Comparison of ENCODE assay signal across 3 cellular contexts in genomic region chr2:241501551-241501950, GRCh38.
TF ChIP-seq lines count a peak whose summit lies in the region.

No MANE protein-coding gene starts in this region.

TF ChIP-seq in SK-N-SH, 30 proteins besides CTCF, POLR2A, EP300 and RAD21 (continues in another document):
- TF ChIP-seq RXRA (IDR thresholded peaks at IDR 0.05; ENCODE audit: borderline replicate concordance, low read depth) (no peak), CHD2 (IDR thresholded peaks at IDR 0.05; ENCODE audit: low read length, partially characterized antibody) (no peak), ELF1 (IDR thresholded peaks at IDR 0.05) (no peak), SMC3 (IDR thresholded peaks at IDR 0.05; ENCODE audit: low read depth, low read length) (no peak), MEF2A (IDR thresholded peaks at IDR 0.05; ENCODE audit: borderline replicate concordance, low read depth) (no peak), ZBTB33 (IDR thresholded peaks at IDR 0.05; ENCODE audit: borderline replicate concordance, low read depth) (no peak), REST (IDR thresholded peaks at IDR 0.05; ENCODE audit: low read depth, low read length) (no peak), TEAD4 (IDR thresholded peaks at IDR 0.05; ENCODE audit: borderline replicate concordance, insufficient read depth) (no peak), GABPA (IDR thresholded peaks at IDR 0.05; ENCODE audit: low read depth) (no peak)
- TF ChIP-seq, protein P1, sequence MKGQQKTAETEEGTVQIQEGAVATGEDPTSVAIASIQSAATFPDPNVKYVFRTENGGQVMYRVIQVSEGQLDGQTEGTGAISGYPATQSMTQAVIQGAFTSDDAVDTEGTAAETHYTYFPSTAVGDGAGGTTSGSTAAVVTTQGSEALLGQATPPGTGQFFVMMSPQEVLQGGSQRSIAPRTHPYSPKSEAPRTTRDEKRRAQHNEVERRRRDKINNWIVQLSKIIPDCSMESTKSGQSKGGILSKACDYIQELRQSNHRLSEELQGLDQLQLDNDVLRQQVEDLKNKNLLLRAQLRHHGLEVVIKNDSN (IDR thresholded peaks at IDR 0.05; ENCODE audit: borderline replicate concordance, low read depth) = no peak
- TF ChIP-seq, protein P2, sequence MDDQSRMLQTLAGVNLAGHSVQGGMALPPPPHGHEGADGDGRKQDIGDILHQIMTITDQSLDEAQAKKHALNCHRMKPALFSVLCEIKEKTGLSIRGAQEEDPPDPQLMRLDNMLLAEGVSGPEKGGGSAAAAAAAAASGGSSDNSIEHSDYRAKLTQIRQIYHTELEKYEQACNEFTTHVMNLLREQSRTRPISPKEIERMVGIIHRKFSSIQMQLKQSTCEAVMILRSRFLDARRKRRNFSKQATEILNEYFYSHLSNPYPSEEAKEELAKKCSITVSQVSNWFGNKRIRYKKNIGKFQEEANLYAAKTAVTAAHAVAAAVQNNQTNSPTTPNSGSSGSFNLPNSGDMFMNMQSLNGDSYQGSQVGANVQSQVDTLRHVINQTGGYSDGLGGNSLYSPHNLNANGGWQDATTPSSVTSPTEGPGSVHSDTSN (IDR thresholded peaks at IDR 0.05) = no peak

TF ChIP-seq in SK-N-SH treated with all-trans-retinoic acid at 6 μM for 48 hours, 23 proteins besides CTCF, POLR2A, EP300 and RAD21:
- TF ChIP-seq ZC3H10 (CRISPR knock-in tag; IDR thresholded peaks at IDR 0.05) (no peak), ZNF8 (CRISPR knock-in tag; IDR thresholded peaks at IDR 0.05) (no peak), ZNF70 (CRISPR knock-in tag; IDR thresholded peaks at IDR 0.05) (no peak), BACH2 (CRISPR knock-in tag; IDR thresholded peaks at IDR 0.05; ENCODE audit: borderline replicate concordance) (no peak), ESRRG (CRISPR knock-in tag; IDR thresholded peaks at IDR 0.05) (no peak), GLIS3 (CRISPR knock-in tag; IDR thresholded peaks at IDR 0.05) (no peak), ARNTL (CRISPR knock-in tag; IDR thresholded peaks at IDR 0.05; ENCODE audit: borderline replicate concordance, low read depth) (no peak), ZNF565 (CRISPR knock-in tag; conservative IDR thresholded peaks at IDR 0.05; ENCODE audit: low read depth) (no peak), TOX (CRISPR knock-in tag; IDR thresholded peaks at IDR 0.05; ENCODE audit: borderline replicate concordance) (no peak), CSDC2 (CRISPR knock-in tag; IDR thresholded peaks at IDR 0.05) (no peak), RARB (CRISPR knock-in tag; IDR thresholded peaks at IDR 0.05) (no peak), ISL1 (CRISPR knock-in tag; IDR thresholded peaks at IDR 0.05) (no peak), ZFP30 (CRISPR knock-in tag; IDR thresholded peaks at IDR 0.05) (no peak), OSR1 (CRISPR knock-in tag; IDR thresholded peaks at IDR 0.05) (no peak)
- TF ChIP-seq, protein P3, sequence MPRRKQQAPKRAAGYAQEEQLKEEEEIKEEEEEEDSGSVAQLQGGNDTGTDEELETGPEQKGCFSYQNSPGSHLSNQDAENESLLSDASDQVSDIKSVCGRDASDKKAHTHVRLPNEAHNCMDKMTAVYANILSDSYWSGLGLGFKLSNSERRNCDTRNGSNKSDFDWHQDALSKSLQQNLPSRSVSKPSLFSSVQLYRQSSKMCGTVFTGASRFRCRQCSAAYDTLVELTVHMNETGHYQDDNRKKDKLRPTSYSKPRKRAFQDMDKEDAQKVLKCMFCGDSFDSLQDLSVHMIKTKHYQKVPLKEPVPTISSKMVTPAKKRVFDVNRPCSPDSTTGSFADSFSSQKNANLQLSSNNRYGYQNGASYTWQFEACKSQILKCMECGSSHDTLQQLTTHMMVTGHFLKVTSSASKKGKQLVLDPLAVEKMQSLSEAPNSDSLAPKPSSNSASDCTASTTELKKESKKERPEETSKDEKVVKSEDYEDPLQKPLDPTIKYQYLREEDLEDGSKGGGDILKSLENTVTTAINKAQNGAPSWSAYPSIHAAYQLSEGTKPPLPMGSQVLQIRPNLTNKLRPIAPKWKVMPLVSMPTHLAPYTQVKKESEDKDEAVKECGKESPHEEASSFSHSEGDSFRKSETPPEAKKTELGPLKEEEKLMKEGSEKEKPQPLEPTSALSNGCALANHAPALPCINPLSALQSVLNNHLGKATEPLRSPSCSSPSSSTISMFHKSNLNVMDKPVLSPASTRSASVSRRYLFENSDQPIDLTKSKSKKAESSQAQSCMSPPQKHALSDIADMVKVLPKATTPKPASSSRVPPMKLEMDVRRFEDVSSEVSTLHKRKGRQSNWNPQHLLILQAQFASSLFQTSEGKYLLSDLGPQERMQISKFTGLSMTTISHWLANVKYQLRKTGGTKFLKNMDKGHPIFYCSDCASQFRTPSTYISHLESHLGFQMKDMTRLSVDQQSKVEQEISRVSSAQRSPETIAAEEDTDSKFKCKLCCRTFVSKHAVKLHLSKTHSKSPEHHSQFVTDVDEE (CRISPR knock-in tag; IDR thresholded peaks at IDR 0.05) = no peak
- TF ChIP-seq, protein P4, sequence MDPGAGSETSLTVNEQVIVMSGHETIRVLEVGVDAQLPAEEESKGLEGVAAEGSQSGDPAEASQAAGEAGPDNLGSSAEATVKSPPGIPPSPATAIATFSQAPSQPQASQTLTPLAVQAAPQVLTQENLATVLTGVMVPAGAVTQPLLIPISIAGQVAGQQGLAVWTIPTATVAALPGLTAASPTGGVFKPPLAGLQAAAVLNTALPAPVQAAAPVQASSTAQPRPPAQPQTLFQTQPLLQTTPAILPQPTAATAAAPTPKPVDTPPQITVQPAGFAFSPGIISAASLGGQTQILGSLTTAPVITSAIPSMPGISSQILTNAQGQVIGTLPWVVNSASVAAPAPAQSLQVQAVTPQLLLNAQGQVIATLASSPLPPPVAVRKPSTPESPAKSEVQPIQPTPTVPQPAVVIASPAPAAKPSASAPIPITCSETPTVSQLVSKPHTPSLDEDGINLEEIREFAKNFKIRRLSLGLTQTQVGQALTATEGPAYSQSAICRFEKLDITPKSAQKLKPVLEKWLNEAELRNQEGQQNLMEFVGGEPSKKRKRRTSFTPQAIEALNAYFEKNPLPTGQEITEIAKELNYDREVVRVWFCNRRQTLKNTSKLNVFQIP (CRISPR knock-in tag; IDR thresholded peaks at IDR 0.05; ENCODE audit: borderline replicate concordance, low read depth) = no peak
- TF ChIP-seq, protein P5, sequence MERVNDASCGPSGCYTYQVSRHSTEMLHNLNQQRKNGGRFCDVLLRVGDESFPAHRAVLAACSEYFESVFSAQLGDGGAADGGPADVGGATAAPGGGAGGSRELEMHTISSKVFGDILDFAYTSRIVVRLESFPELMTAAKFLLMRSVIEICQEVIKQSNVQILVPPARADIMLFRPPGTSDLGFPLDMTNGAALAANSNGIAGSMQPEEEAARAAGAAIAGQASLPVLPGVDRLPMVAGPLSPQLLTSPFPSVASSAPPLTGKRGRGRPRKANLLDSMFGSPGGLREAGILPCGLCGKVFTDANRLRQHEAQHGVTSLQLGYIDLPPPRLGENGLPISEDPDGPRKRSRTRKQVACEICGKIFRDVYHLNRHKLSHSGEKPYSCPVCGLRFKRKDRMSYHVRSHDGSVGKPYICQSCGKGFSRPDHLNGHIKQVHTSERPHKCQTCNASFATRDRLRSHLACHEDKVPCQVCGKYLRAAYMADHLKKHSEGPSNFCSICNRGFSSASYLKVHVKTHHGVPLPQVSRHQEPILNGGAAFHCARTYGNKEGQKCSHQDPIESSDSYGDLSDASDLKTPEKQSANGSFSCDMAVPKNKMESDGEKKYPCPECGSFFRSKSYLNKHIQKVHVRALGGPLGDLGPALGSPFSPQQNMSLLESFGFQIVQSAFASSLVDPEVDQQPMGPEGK (CRISPR knock-in tag; IDR thresholded peaks at IDR 0.05; ENCODE audit: borderline replicate concordance) = no peak
- TF ChIP-seq, protein P6, sequence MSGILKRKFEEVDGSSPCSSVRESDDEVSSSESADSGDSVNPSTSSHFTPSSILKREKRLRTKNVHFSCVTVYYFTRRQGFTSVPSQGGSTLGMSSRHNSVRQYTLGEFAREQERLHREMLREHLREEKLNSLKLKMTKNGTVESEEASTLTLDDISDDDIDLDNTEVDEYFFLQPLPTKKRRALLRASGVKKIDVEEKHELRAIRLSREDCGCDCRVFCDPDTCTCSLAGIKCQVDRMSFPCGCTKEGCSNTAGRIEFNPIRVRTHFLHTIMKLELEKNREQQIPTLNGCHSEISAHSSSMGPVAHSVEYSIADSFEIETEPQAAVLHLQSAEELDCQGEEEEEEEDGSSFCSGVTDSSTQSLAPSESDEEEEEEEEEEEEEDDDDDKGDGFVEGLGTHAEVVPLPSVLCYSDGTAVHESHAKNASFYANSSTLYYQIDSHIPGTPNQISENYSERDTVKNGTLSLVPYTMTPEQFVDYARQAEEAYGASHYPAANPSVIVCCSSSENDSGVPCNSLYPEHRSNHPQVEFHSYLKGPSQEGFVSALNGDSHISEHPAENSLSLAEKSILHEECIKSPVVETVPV (CRISPR knock-in tag; IDR thresholded peaks at IDR 0.05) = no peak

TF ChIP-seq in GM12878, 131 proteins besides CTCF, POLR2A, EP300 and RAD21:
- TF ChIP-seq TBL1XR1 (IDR thresholded peaks at IDR 0.05; ENCODE audit: low read depth, low read length) (no peak), IRF4 (IDR thresholded peaks at IDR 0.05; ENCODE audit: low read depth, low read length) (no peak), KLF5 (IDR thresholded peaks at IDR 0.05; ENCODE audit: partially characterized antibody) (no peak), NBN (IDR thresholded peaks at IDR 0.05) (no peak), MEF2B (IDR thresholded peaks at IDR 0.05; ENCODE audit: partially characterized antibody, poor library complexity, severe bottlenecking) (no peak), SKIL (IDR thresholded peaks at IDR 0.05; ENCODE audit: low read depth, poor library complexity, severe bottlenecking) (no peak), SMAD5 (IDR thresholded peaks at IDR 0.05; ENCODE audit: low read depth) (no peak), CHD4 (IDR thresholded peaks at IDR 0.05) (no peak), SUZ12 (IDR thresholded peaks at IDR 0.05; ENCODE audit: unreplicated experiment) (no peak), MTA3 (IDR thresholded peaks at IDR 0.05; ENCODE audit: borderline replicate concordance, low read length) (no peak), ZZZ3 (IDR thresholded peaks at IDR 0.05; ENCODE audit: control insufficient read depth, insufficient read length, low read depth) (no peak), BCL11A (IDR thresholded peaks at IDR 0.05; ENCODE audit: low read depth, low read length) (no peak), JUNB (IDR thresholded peaks at IDR 0.05) (no peak), KDM1A (IDR thresholded peaks at IDR 0.05; ENCODE audit: borderline replicate concordance) (no peak)
